8 cellular contexts compared by ENCODE assay signal in the genomic region with DNA sequence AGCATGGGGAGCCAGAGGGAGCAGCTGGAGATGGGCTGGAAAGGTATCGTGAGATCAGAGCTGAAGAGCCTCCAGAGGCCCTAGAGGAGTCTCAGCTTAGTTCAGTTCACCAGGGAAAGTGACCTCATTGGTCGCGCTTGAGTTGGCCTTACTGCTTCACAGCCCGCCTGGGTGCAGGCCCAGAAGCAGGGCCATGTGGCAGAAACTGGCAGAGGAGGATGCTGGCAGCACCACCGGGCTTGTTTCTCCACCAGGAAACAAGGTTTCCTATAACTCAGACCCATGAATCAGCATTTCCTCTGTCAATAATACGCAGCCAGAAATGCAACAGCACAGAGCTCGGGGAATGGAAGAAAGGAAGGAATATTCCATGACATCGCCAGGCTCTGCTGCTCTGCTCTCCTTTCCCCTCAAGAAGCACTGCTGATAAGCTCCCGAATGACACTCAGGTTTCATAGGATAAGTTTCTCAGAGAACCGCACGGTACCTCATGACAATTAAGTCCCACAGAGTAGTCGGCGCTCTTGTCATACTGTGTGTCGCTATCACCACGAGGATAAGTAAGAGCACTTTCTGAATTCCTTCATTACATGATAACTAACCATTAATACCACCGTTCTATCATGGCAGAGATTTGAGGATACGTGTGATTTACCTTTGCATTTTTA.
DNase-seq lines count a peak whose midpoint lies in the region; ATAC-seq, FAIRE-seq and TF ChIP-seq lines count a peak whose summit lies in the region.
"Had no signal": no experiment of that assay in that cellular context is flagged by ENCODE, and none has a peak within 500 bp of the region (broad histone marks: within the 10 kb centered on the region; RNA-seq: fewer than 3 reads in every experiment).

No MANE protein-coding gene starts in this region.

- H3F3A ChIP-seq in neural progenitor cell (ENCODE audit: low read depth), result peaks cover 14% of the 10 kb centered on the region

- H3K27ac ChIP-seq in gastrocnemius medialis (peak overlapping the region; percentile 88 to 97 (median 90)), neural progenitor cell (no peak overlapping the region)

- H3K4me1 Mint-ChIP-seq in neural progenitor cell (peaks cover 2% of the 10 kb centered on the region), natural killer cell (peaks cover 16 to 18% of the 10 kb centered on the region in 2 donors)

- in situ Hi-C loops in gastrocnemius medialis (cut with MboI; ENCODE audit: low sequenced_read_pairs in 4 of 4), result loop anchor here in 1 of 4 donors (10.0 kb wide), 1 partner anchor 262 kb away; a partner anchor contains a TSS

- H3K9me3 Mint-ChIP-seq in neural progenitor cell (peaks cover 2% of the 10 kb centered on the region), natural killer cell (no peaks in the 10 kb centered on the region)

- H3K27ac Mint-ChIP-seq in neural progenitor cell (no peak overlapping the region), natural killer cell (no peak overlapping the region)

- DNase-seq in HT1080 (ENCODE audit: low read depth) (peak; percentile 80), RCC 7860 (ENCODE audit: low spot score) (peak; percentile 82), Right ventricle myocardium superior (peak; percentile 56), gastrocnemius medialis (peak; percentile 87 to 97), neural progenitor cell (ENCODE audit: low spot score) (no peak), NCI-H774 (lab: John Stamatoyannopoulos, UW) (no peak), natural killer cell (no peak)

- H3K36me3 Mint-ChIP-seq in neural progenitor cell, result no peaks in the 10 kb centered on the region
- no peaks in the 10 kb centered on the region for H3K36me3 Mint-ChIP-seq in natural killer cell

- intact Hi-C loops in Right ventricle myocardium superior (cut with DNase I), result no loop called here
- intact Hi-C loops in gastrocnemius medialis (cut with DNase I; ENCODE audit: low total_unique reads), result loop anchor here (2.0 to 5.0 kb wide), 5 partner anchors 44 to 262 kb away; a partner anchor contains a TSS
- intact Hi-C loops in natural killer cell (cut with micrococcal nuclease), result no loop called here

- H3K4me1 ChIP-seq in gastrocnemius medialis (peaks cover 9 to 18% of the 10 kb centered on the region in 2 donors), neural progenitor cell (peaks cover 15% of the 10 kb centered on the region)

- peak; percentile 76 for FAIRE-seq in RCC 7860 (lab: Jason Lieb, UNC)

- H3K36me3 ChIP-seq in gastrocnemius medialis (no peaks in the 10 kb centered on the region), neural progenitor cell (no peaks in the 10 kb centered on the region)

- no peaks in the 10 kb centered on the region for H3K79me2 ChIP-seq in neural progenitor cell (ENCODE audit: low read depth)

- TF ChIP-seq CTCF in gastrocnemius medialis (IDR thresholded peaks at IDR 0.05 in 4 of 5, conservative IDR thresholded peaks at IDR 0.05 in 1 of 5) (peak in 2 of 5 experiments; percentile 4 to 23), neural progenitor cell (IDR thresholded peaks at IDR 0.05) (no peak), natural killer cell (IDR thresholded peaks at IDR 0.05) (no peak)

- peak; percentile 36 to 72 for TF ChIP-seq POLR2A in gastrocnemius medialis (IDR thresholded peaks at IDR 0.05)

- no peak overlapping the region for H2AFZ ChIP-seq in neural progenitor cell (replicated peaks)

- H3K4me3 ChIP-seq in gastrocnemius medialis (peak overlapping the region; percentile 12 to 42 (median 26)), neural progenitor cell (no peak overlapping the region)
- H3K4me3 ChIP-seq: dorsolateral prefrontal cortex had no signal

- no peak overlapping the region for H3K9ac ChIP-seq in neural progenitor cell

- no peaks in the 10 kb centered on the region for H4K20me1 ChIP-seq in neural progenitor cell (ENCODE audit: low read depth)

- peaks cover 10% of the 10 kb centered on the region for H3K27me3 Mint-ChIP-seq in neural progenitor cell (ENCODE audit: insufficient read depth, low read depth)
- H3K27me3 Mint-ChIP-seq in natural killer cell (ENCODE audit: low read depth in 2 of 2), result no peaks in the 10 kb centered on the region

- no peaks in the 10 kb centered on the region for H3K27me3 ChIP-seq in gastrocnemius medialis
- H3K27me3 ChIP-seq in neural progenitor cell, result no peaks in the 10 kb centered on the region
- H3K27me3 ChIP-seq: dorsolateral prefrontal cortex had no signal

- H3K4me3 Mint-ChIP-seq in neural progenitor cell (no peak overlapping the region), natural killer cell (no peak overlapping the region)

- no peak overlapping the region for H3K4me2 ChIP-seq in neural progenitor cell

- H3K9me3 ChIP-seq in gastrocnemius medialis (no peaks in the 10 kb centered on the region), neural progenitor cell (ENCODE audit: low read depth) (no peaks in the 10 kb centered on the region)

- ATAC-seq in Right ventricle myocardium superior (ENCODE audit: poor library complexity) (peak; percentile 69), gastrocnemius medialis (peak; percentile 86 to 90), natural killer cell (no peak)

Comparison
In these comparisons a context has a peak if more than half of its experiments do, and no peak if none do; other contexts are left out.
1. DNase-seq: peak in HT1080 (single experiment), RCC 7860 (single experiment), Right ventricle myocardium superior (single experiment) and gastrocnemius medialis (2 of 2); none in neural progenitor cell (single experiment), NCI-H774 (single experiment) and natural killer cell (single experiment).
2. ATAC-seq: peak in Right ventricle myocardium superior (single experiment) and gastrocnemius medialis (2 of 2); none in natural killer cell (0 of 3).